In genomic region chr1:22404486-22404885, GRCh38 we compare ENCODE assay signal across 35 cellular contexts.
"Had no signal": no experiment of that assay in that cellular context is flagged by ENCODE, and none has a peak within 500 bp of the region (broad histone marks: within the 10 kb centered on the region; RNA-seq: fewer than 3 reads in every experiment).

No MANE protein-coding gene starts in this region.

- DNase-seq: activated effector memory CD4-positive, alpha-beta T cell treated with anti-CD3 and anti-CD28 coated beads, Interleukin-2, amount 50 U/mL, for 16 hours; activated effector memory CD4-positive, alpha-beta T cell treated with Interleukin-2 at 50 U/mL for 16 hours; activated gamma-delta T cell; activated gamma-delta T cell treated with Interleukin-2 at 50 U/mL for 16 hours; activated naive CD4-positive, alpha-beta T cell; activated naive CD4-positive, alpha-beta T cell treated with anti-CD3 and anti-CD28 coated beads for 36 hours; activated naive CD4-positive, alpha-beta T cell treated with anti-CD3 and anti-CD28 coated beads, Interleukin-2, amount 10 ng/mL, durations not matched to agents 7 days and 5 days; activated naive CD4-positive, alpha-beta T cell treated with anti-CD3 and anti-CD28 coated beads, Interleukin-2, amount 50 U/mL, for 16 hours; activated naive CD4-positive, alpha-beta T cell treated with Interleukin-2 at 50 U/mL for 16 hours; activated naive CD8-positive, alpha-beta T cell treated with anti-CD3 and anti-CD28 coated beads for 36 hours; activated naive CD8-positive, alpha-beta T cell treated with anti-CD3 and anti-CD28 coated beads, Interleukin-2, amount 10 ng/mL, durations not matched to agents 7 days and 5 days; activated naive CD8-positive, alpha-beta T cell treated with anti-CD3 and anti-CD28 coated beads, Interleukin-2, amount 50 U/mL, for 24 hours; activated T-cell treated with anti-CD3 and anti-CD28 coated beads for 4 hours; activated T-cell treated with anti-CD3 and anti-CD28 coated beads, Interleukin-2, amount 50 U/mL, for 1 hour; activated T-cell treated with anti-CD3 and anti-CD28 coated beads, Interleukin-2, amount 50 U/mL, for 24 hours; activated T-cell treated with anti-CD3 and anti-CD28 coated beads, Interleukin-2, amount 50 U/mL, for 4 hours; activated T-cell treated with anti-CD3 and anti-CD28 coated beads, Interleukin-2, amount 50 U/mL, for 48 hours; activated T-cell treated with anti-CD3 and anti-CD28 coated beads, Interleukin-2, amount 50 U/mL, for 72 hours; adrenal gland; amniotic stem cell; amygdala; anterior cingulate cortex; aorta; body of pancreas; brain microvascular endothelial cell; caudate nucleus; central memory CD4-positive, alpha-beta T cell; cerebellar nuclear complex had no signal

- H3K27ac ChIP-seq: adrenal gland, ascending aorta, body of pancreas, brain microvascular endothelial cell, breast epithelium, cardiac muscle cell had no signal

- ATAC-seq: activated naive CD4-positive, alpha-beta T cell treated with anti-CD3 and anti-CD28 coated beads, Interleukin-2, amount 50 U/mL, for 72 hours; activated naive CD8-positive, alpha-beta T cell treated with anti-CD3 and anti-CD28 coated beads, Interleukin-2, amount 50 U/mL, for 24 hours; activated T-cell treated with anti-CD3 and anti-CD28 coated beads, Interleukin-2, amount 50 U/mL, for 4 hours; activated T-cell treated with anti-CD3 and anti-CD28 coated beads, Interleukin-2, amount 50 U/mL, for 72 hours; activated T-helper 17 cell treated with anti-CD3 and anti-CD28 coated beads, Interleukin-2, amount 50 U/mL, for 72 hours; body of pancreas had no signal

- H3K4me1 ChIP-seq: adrenal gland, ascending aorta, body of pancreas, breast epithelium had no signal

- FAIRE-seq: astrocyte, bronchial epithelial cell had no signal

- H3K9me3 ChIP-seq: adrenal gland, ascending aorta, body of pancreas, breast epithelium had no signal

- H3K4me3 ChIP-seq: adrenal gland, ascending aorta, body of pancreas, breast epithelium, cardiac muscle cell had no signal

- H3K36me3 ChIP-seq: adrenal gland, ascending aorta, brain microvascular endothelial cell, breast epithelium, cardiac muscle cell had no signal

- H3K27me3 ChIP-seq: adrenal gland, ascending aorta, body of pancreas had no signal
